In the genomic region with DNA sequence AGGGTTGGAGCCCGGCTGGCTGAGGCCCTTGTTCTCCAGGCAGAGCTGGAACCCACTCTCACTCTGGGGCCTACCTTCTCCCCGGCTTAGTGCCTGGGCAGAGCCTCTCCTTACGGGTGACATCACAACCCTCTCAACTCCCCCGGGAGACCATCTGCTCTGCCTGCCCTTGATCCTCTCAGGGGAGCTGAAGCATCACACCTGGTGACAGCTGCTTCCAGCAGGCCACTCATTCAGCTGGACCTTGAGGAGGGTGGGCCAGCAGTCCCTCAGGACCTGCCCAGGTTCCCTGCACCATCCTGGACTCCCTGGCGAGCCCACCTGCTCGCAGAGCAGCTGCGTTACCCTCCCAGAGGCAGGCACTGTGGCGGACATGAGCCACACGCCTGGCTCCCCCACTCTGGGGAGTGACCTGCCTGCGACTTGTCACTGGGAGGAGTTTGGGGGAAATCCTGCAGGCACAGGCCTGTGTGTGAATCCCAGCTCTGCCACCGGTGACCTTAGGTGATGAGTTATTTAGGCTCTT, we compare ENCODE assay signal across 8 cellular contexts. TPM values are rescaled to one million over a fixed set of nuclear protein-coding genes. Genes with fewer than 3 reads are reported as not detected.
A peak's percentile ranks its signal among the peaks of the same experiment; 100 is the strongest.
DNase-seq lines count a peak whose midpoint lies in the region; ATAC-seq, FAIRE-seq and TF ChIP-seq lines count a peak whose summit lies in the region.

No MANE protein-coding gene starts in this region.

- peak overlapping the region in 1 of 2 donors; percentile 54 for H3K9ac ChIP-seq in colonic mucosa (ENCODE audit: low read depth in 2 of 2, low read length in 2 of 2)

- H3K4me1 ChIP-seq in colonic mucosa = peaks cover 12% of the 10 kb centered on the region
- peaks cover 32 to 46% (median 39%) of the 10 kb centered on the region in 3 donors for H3K4me1 ChIP-seq in pancreas

- no peaks in the 10 kb centered on the region for H3K27me3 ChIP-seq in colonic mucosa
- no peaks in the 10 kb centered on the region for H3K27me3 ChIP-seq in pancreas

- no peak overlapping the region; the same call in 1 of the 2 replicates for H3K4me3 ChIP-seq in AG10803 (ENCODE audit: low read length)
- no peak overlapping the region for H3K4me3 ChIP-seq in colonic mucosa
- no peak overlapping the region for H3K4me3 ChIP-seq in pancreas

- intact Hi-C loops in colonic mucosa (cut with DNase I) (no loop called here), pancreas (cut with DNase I) (loop anchor here in 1 of 3 donors (10.0 kb wide), 1 partner anchor 131 kb away; no protein-coding TSS in a partner anchor)

- peak; percentile 64 for ATAC-seq in GM21515 (IDR thresholded peaks at IDR 0.05; ENCODE audit: unreplicated experiment)
- ATAC-seq in pancreas = peak in 3 of 4 donors; percentile 2 to 52 (median 43)

- FAIRE-seq in pancreas (lab: Jason Lieb, UNC) = no peak

- H3K36me3 ChIP-seq in colonic mucosa = no peaks in the 10 kb centered on the region
- no peaks in the 10 kb centered on the region for H3K36me3 ChIP-seq in pancreas

- DNase-seq in AG10803 (ENCODE audit: low read depth) (peak; percentile 46), NCI-H1436 (lab: John Stamatoyannopoulos, UW) (peak; percentile 79), colonic mucosa (no peak), pancreas (peak in 3 of 6 donors; percentile 20 to 75 (median 53)), pons (ENCODE audit: low spot score) (no peak), amygdala (lab: John Stamatoyannopoulos, UW) (no peak)
- DNase-seq in activated CD8-positive, alpha-beta memory T cell treated with anti-CD3 and anti-CD28 coated beads for 24 hours = no peak

- WGBS in pancreas, 2 donors = 68 to 79% methylated on average over 11 of the region's 11 CpGs

- peak overlapping the region; percentile 55 for H3K27ac ChIP-seq in colonic mucosa
- H3K27ac ChIP-seq in pancreas = peak overlapping the region; percentile 34 to 76 (median 64)

- H3K9me3 ChIP-seq in colonic mucosa (no peaks in the 10 kb centered on the region), pancreas (no peaks in the 10 kb centered on the region)

- no peak for TF ChIP-seq CTCF in AG10803 (conservative IDR thresholded peaks at IDR 0.05; ENCODE audit: low read length)
- TF ChIP-seq CTCF in colonic mucosa (IDR thresholded peaks at IDR 0.05) = no peak
- no peak for TF ChIP-seq CTCF in pancreas (IDR thresholded peaks at IDR 0.05)

RNA-seq across cellular contexts. Expression of a gene that starts 13.1 kb away (rescaled TPM):
- total RNA-seq in colonic mucosa (10 to 100 TPM; 19.3 to 22.9 TPM), pancreas (10 to 100 TPM; 20.7 to 47.8 (median 25.3) TPM)
- 10 to 100 TPM; 24.5 to 28.4 TPM for polyA plus RNA-seq in pancreas

Comparison
In these comparisons a context has a peak if more than half of its experiments do, and no peak if none do; other contexts are left out.
1. DNase-seq: peak in AG10803 (single experiment) and NCI-H1436 (single experiment); none in colonic mucosa (single experiment), pons (single experiment), activated CD8-positive, alpha-beta memory T cell treated with anti-CD3 and anti-CD28 coated beads for 24 hours (single experiment) and amygdala (0 of 56).